15 cellular contexts compared by ENCODE assay signal in genomic region chr9:126788631-126789349, GRCh38. TPM values are rescaled to one million over a fixed set of nuclear protein-coding genes. Genes with fewer than 3 reads are reported as not detected.
DNase-seq lines count a peak whose midpoint lies in the region; ATAC-seq and TF ChIP-seq lines count a peak whose summit lies in the region.
"Had no signal": no experiment of that assay in that cellular context is flagged by ENCODE, and none has a peak within 500 bp of the region (broad histone marks: within the 10 kb centered on the region; RNA-seq: fewer than 3 reads in every experiment).

No MANE protein-coding gene starts in this region.

- no peaks in the 10 kb centered on the region for H3K9me3 ChIP-seq in HEK293 (ENCODE audit: control insufficient read depth, insufficient read depth, low read depth, low read length)
- H3K9me3 ChIP-seq: thoracic aorta had no signal

- no peak overlapping the region for H3K4me3 ChIP-seq in ACC112 (ENCODE audit: low read depth, low read length)
- no peak overlapping the region for H3K4me3 ChIP-seq in HEK293 (ENCODE audit: low read depth, low read length)
- H3K4me3 ChIP-seq: dorsolateral prefrontal cortex, thoracic aorta had no signal

- ATAC-seq in HG03378 (IDR thresholded peaks at IDR 0.05; ENCODE audit: unreplicated experiment), result no peak

- H3K27me3 Mint-ChIP-seq in activated naive CD8-positive, alpha-beta T cell treated with anti-CD3 and anti-CD28 coated beads for 36 hours, result peaks cover 47% of the 10 kb centered on the region

- no peaks in the 10 kb centered on the region for H3K36me3 Mint-ChIP-seq in activated naive CD8-positive, alpha-beta T cell treated with anti-CD3 and anti-CD28 coated beads for 36 hours
- H3K36me3 Mint-ChIP-seq: CD4-positive, alpha-beta memory T cell had no signal

- TF ChIP-seq CTCF in HEK293 (tag by site-specific recombination; IDR thresholded peaks at IDR 0.05), result no peak

- H3K4me3 Mint-ChIP-seq in activated naive CD8-positive, alpha-beta T cell treated with anti-CD3 and anti-CD28 coated beads for 36 hours, result no peak overlapping the region
- H3K4me3 Mint-ChIP-seq: CD4-positive, alpha-beta memory T cell; nephron progenitor cell had no signal

- CTCF ChIA-PET in HEK293 (lab: Yijun Ruan, JAX), result interaction anchor here (0.6 to 3.7 kb wide), 5 partner anchors 11 to 131 kb away, joined by 3 to 29 read pairs (median 4); no protein-coding TSS in a partner anchor

- POLR2A ChIA-PET in HEK293 (lab: Yijun Ruan, JAX), result no interaction called here

- no peak overlapping the region for H3K27ac Mint-ChIP-seq in activated naive CD8-positive, alpha-beta T cell treated with anti-CD3 and anti-CD28 coated beads for 36 hours
- H3K27ac Mint-ChIP-seq: CD4-positive, alpha-beta memory T cell; nephron progenitor cell had no signal

- peaks cover 40% of the 10 kb centered on the region for H3K4me1 ChIP-seq in ACC112 (ENCODE audit: control insufficient read depth, insufficient read depth, low read length, unreplicated experiment)
- no peaks in the 10 kb centered on the region; the same call in 1 of the 2 replicates for H3K4me1 ChIP-seq in HEK293 (ENCODE audit: control insufficient read depth, insufficient read depth, low read length)

- H3K79me2 ChIP-seq in ACC112 (ENCODE audit: control insufficient read depth, insufficient read depth, low read length, unreplicated experiment), result no peaks in the 10 kb centered on the region

- H3K36me3 ChIP-seq in ACC112 (ENCODE audit: insufficient read depth, low read length), result no peaks in the 10 kb centered on the region
- H3K36me3 ChIP-seq in HEK293 (ENCODE audit: control insufficient read depth in 2 of 2, insufficient read depth in 1 of 2, low read length in 2 of 2), result no peaks in the 10 kb centered on the region
- H3K36me3 ChIP-seq: thoracic aorta had no signal

- H3K4me1 Mint-ChIP-seq in activated naive CD8-positive, alpha-beta T cell treated with anti-CD3 and anti-CD28 coated beads for 36 hours, result no peaks in the 10 kb centered on the region
- H3K4me1 Mint-ChIP-seq: CD4-positive, alpha-beta memory T cell had no signal

- H3K27me3 ChIP-seq in ACC112 (ENCODE audit: insufficient read depth, low read length), result no peaks in the 10 kb centered on the region

- peak; percentile 5 for DNase-seq in activated naive CD8-positive, alpha-beta T cell treated with anti-CD3 and anti-CD28 coated beads for 36 hours
- DNase-seq in kidney glomerular epithelial cell (lab: John Stamatoyannopoulos, UW) (peak; percentile 60), NCI-H2081 (lab: John Stamatoyannopoulos, UW) (no peak), substantia nigra (lab: John Stamatoyannopoulos, UW) (no peak), NCI-H1417 treated with DMSO at 0.1 percent for 48 hours (lab: John Stamatoyannopoulos, UW) (no peak)
- DNase-seq: activated naive CD4-positive, alpha-beta T cell; CD4-positive, alpha-beta memory T cell; NCI-H1048; nephron progenitor cell; stimulated activated CD4-positive, alpha-beta T cell treated with anti-CD3 and anti-CD28 coated beads, Interleukin-2, amount 100 ng/mL, for 48 hours had no signal

- H3K27ac ChIP-seq in ACC112 (ENCODE audit: low read depth, low read length) (no peak overlapping the region), HEK293 (ENCODE audit: extremely low read depth, low read depth, low read length) (no peak overlapping the region), substantia nigra (ENCODE audit: low read depth, low read length, poor library complexity, severe bottlenecking) (no peak overlapping the region)
- H3K27ac ChIP-seq: thoracic aorta had no signal

- H3K9me3 Mint-ChIP-seq in activated naive CD8-positive, alpha-beta T cell treated with anti-CD3 and anti-CD28 coated beads for 36 hours, result no peaks in the 10 kb centered on the region
- H3K9me3 Mint-ChIP-seq: nephron progenitor cell had no signal

- peak overlapping the region; percentile 31 for H2AFZ ChIP-seq in ACC112 (ENCODE audit: low read length, unreplicated experiment)

TF ChIP-seq in HEK293, 187 proteins besides CTCF, POLR2A, EP300 and RAD21:
- TF ChIP-seq ZNF776 (tag by site-specific recombination; IDR thresholded peaks at IDR 0.05; ENCODE audit: borderline replicate concordance) (no peak), KLF16 (tag by site-specific recombination; IDR thresholded peaks at IDR 0.05) (no peak), ZNF366 (tag by site-specific recombination; conservative IDR thresholded peaks at IDR 0.05) (peak; percentile 64; the same call in 1 of the 2 replicates), ZNF274 (IDR thresholded peaks at IDR 0.05; ENCODE audit: low read length) (no peak), ZNF274 (tag by site-specific recombination; IDR thresholded peaks at IDR 0.05; ENCODE audit: borderline replicate concordance) (no peak), PRDM6 (tag by site-specific recombination; IDR thresholded peaks at IDR 0.05) (no peak), ZNF18 (tag by site-specific recombination; IDR thresholded peaks at IDR 0.05) (peak; percentile 58; the same call in 1 of the 2 replicates)

RNA-seq across cellular contexts. Expression of gene ZBTB43, which starts 16.1 kb away (rescaled TPM):
- 10 to 100 TPM; 21.5 to 21.6 TPM for total RNA-seq in activated naive CD8-positive, alpha-beta T cell treated with anti-CD3 and anti-CD28 coated beads for 36 hours

Comparison
In these comparisons a context has a peak if more than half of its experiments do, and no peak if none do; other contexts are left out.
1. DNase-seq: peak in activated naive CD8-positive, alpha-beta T cell treated with anti-CD3 and anti-CD28 coated beads for 36 hours (single experiment) and kidney glomerular epithelial cell (single experiment); none in NCI-H2081 (0 of 2), substantia nigra (0 of 49) and NCI-H1417 treated with DMSO at 0.1 percent for 48 hours (single experiment).